ENCODE assay signal across 1 cellular context in the genomic region with DNA sequence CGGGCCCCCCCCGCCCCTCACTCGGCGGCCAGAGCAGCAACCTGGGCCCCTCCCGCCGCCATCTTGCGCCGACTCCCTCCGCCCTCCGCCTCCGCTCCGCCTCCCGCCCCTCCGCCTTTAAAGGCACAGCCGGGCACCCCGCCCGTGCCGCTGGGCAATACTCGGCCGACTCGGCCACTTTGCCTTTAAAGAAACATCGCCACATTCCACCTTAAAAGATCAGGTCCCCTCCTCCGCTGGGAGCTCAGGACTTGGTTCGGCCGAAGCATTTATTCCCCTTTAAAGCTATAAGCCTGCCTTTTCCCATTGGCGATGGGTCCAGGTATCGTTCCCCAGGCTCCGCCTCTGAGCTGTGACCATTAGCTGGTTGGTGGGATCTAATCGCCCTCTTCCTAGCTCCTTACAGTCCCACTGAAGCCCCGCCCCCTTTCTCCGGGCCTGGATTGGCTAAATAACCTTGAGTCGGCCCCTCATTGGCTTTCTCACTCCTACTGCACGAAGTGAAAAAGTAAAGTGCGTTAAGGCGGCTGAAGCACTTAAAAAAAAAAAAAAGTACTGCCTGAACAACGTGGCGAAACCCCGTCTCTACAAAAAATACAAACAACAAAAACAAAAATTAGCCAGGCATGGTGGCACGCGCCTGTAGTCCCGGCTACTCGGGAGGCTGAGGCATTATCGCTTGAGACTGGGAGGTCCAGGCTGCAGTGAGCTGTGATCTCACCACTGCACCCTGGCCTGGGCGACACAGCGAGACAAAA.
TF ChIP-seq lines count a peak whose summit lies in the region.

A gene with protein sequence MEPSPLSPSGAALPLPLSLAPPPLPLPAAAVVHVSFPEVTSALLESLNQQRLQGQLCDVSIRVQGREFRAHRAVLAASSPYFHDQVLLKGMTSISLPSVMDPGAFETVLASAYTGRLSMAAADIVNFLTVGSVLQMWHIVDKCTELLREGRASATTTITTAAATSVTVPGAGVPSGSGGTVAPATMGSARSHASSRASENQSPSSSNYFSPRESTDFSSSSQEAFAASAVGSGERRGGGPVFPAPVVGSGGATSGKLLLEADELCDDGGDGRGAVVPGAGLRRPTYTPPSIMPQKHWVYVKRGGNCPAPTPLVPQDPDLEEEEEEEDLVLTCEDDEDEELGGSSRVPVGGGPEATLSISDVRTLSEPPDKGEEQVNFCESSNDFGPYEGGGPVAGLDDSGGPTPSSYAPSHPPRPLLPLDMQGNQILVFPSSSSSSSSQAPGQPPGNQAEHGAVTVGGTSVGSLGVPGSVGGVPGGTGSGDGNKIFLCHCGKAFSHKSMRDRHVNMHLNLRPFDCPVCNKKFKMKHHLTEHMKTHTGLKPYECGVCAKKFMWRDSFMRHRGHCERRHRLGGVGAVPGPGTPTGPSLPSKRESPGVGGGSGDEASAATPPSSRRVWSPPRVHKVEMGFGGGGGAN (minus strand): TSS at position 77 of the 758 bp plus-strand sequence. CDS start 828 bp downstream, outside the sequence.

TF ChIP-seq in GM23338, 12 proteins besides CTCF, POLR2A, EP300 and RAD21 (continued from another document):
- TF ChIP-seq, protein P1, sequence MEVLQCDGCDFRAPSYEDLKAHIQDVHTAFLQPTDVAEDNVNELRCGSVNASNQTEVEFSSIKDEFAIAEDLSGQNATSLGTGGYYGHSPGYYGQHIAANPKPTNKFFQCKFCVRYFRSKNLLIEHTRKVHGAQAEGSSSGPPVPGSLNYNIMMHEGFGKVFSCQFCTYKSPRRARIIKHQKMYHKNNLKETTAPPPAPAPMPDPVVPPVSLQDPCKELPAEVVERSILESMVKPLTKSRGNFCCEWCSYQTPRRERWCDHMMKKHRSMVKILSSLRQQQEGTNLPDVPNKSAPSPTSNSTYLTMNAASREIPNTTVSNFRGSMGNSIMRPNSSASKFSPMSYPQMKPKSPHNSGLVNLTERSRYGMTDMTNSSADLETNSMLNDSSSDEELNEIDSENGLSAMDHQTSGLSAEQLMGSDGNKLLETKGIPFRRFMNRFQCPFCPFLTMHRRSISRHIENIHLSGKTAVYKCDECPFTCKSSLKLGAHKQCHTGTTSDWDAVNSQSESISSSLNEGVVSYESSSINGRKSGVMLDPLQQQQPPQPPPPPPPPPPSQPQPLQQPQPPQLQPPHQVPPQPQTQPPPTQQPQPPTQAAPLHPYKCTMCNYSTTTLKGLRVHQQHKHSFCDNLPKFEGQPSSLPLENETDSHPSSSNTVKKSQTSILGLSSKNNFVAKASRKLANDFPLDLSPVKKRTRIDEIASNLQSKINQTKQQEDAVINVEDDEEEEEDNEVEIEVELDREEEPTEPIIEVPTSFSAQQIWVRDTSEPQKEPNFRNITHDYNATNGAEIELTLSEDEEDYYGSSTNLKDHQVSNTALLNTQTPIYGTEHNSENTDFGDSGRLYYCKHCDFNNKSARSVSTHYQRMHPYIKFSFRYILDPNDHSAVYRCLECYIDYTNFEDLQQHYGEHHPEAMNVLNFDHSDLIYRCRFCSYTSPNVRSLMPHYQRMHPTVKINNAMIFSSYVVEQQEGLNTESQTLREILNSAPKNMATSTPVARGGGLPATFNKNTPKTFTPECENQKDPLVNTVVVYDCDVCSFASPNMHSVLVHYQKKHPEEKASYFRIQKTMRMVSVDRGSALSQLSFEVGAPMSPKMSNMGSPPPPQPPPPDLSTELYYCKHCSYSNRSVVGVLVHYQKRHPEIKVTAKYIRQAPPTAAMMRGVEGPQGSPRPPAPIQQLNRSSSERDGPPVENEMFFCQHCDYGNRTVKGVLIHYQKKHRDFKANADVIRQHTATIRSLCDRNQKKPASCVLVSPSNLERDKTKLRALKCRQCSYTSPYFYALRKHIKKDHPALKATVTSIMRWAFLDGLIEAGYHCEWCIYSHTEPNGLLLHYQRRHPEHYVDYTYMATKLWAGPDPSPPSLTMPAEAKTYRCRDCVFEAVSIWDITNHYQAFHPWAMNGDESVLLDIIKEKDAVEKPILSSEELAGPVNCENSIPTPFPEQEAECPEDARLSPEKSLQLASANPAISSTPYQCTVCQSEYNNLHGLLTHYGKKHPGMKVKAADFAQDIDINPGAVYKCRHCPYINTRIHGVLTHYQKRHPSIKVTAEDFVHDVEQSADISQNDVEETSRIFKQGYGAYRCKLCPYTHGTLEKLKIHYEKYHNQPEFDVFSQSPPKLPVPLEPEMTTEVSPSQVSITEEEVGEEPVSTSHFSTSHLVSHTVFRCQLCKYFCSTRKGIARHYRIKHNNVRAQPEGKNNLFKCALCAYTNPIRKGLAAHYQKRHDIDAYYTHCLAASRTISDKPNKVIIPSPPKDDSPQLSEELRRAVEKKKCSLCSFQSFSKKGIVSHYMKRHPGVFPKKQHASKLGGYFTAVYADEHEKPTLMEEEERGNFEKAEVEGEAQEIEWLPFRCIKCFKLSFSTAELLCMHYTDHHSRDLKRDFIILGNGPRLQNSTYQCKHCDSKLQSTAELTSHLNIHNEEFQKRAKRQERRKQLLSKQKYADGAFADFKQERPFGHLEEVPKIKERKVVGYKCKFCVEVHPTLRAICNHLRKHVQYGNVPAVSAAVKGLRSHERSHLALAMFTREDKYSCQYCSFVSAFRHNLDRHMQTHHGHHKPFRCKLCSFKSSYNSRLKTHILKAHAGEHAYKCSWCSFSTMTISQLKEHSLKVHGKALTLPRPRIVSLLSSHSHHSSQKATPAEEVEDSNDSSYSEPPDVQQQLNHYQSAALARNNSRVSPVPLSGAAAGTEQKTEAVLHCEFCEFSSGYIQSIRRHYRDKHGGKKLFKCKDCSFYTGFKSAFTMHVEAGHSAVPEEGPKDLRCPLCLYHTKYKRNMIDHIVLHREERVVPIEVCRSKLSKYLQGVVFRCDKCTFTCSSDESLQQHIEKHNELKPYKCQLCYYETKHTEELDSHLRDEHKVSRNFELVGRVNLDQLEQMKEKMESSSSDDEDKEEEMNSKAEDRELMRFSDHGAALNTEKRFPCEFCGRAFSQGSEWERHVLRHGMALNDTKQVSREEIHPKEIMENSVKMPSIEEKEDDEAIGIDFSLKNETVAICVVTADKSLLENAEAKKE (CRISPR knock-in tag; IDR thresholded peaks at IDR 0.05): no peak
- TF ChIP-seq POLR2AphosphoS5 (IDR thresholded peaks at IDR 0.05; ENCODE audit: low read depth): peak; percentile 56; the same call in 1 of the 2 replicates
